In the genomic region with DNA sequence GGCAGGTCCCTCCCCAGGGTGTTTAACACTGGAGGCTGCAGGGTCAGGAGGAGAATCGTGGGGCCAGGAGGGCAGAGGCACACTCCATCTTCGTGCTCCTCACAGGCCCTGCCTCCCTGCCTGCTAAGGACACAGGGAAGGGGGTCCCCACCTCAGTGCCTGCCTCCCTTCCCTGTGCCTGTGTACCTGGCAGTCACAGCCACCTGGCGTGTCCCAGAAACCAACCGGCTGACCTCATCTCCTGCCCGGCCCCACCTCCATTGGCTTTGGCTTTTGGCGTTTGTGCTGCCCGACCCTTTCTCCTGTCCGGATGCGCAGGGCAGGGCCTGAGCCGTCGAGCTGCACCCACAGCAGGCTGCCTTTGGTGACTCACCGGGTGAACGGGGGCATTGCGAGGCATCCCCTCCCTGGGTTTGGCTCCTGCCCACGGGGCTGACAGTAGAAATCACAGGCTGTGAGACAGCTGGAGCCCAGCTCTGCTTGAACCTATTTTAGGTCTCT, we compare ENCODE assay signal across 11 cellular contexts. TPM values are rescaled to one million over a fixed set of nuclear protein-coding genes. Genes with fewer than 3 reads are reported as not detected.
DNase-seq lines count a peak whose midpoint lies in the region; ATAC-seq and TF ChIP-seq lines count a peak whose summit lies in the region.
"Had no signal": no experiment of that assay in that cellular context is flagged by ENCODE, and none has a peak within 500 bp of the region (broad histone marks: within the 10 kb centered on the region; RNA-seq: fewer than 3 reads in every experiment).

No MANE protein-coding gene starts in this region.

- TF ChIP-seq POLR2A in adrenal gland (IDR thresholded peaks at IDR 0.05), result no peak

- no peak overlapping the region for H3K27ac ChIP-seq in adrenal gland
- H3K27ac ChIP-seq: suprapubic skin had no signal

- peaks cover 0 to 40% of the 10 kb centered on the region in 2 donors for H3K36me3 ChIP-seq in adrenal gland (replicated peaks in 1 of 2)

- peaks cover 19% of the 10 kb centered on the region for H3K36me3 Mint-ChIP-seq in osteocyte (ENCODE audit: unreplicated experiment)

- peaks cover 13% of the 10 kb centered on the region for H3K4me1 Mint-ChIP-seq in osteocyte (ENCODE audit: unreplicated experiment)
- H3K4me1 Mint-ChIP-seq: mesothelial cell of epicardium had no signal

- TF ChIP-seq CTCF in osteocyte (IDR thresholded peaks at IDR 0.05) (no peak), adrenal gland (IDR thresholded peaks at IDR 0.05) (no peak)

- 64 to 87% (median 74%) methylated on average over 11 to 15 of the region's 15 CpGs for WGBS in adrenal gland, 4 donors

- H3K9me3 Mint-ChIP-seq in osteocyte (ENCODE audit: unreplicated experiment), result no peaks in the 10 kb centered on the region
- H3K9me3 Mint-ChIP-seq: mesothelial cell of epicardium had no signal

- H3K4me3 ChIP-seq in adrenal gland, result no peak overlapping the region
- H3K4me3 ChIP-seq: suprapubic skin had no signal

- intact Hi-C loops in adrenal gland (cut with DNase I), result no loop called here

- peaks cover 0 to 12% of the 10 kb centered on the region in 2 donors for H3K4me1 ChIP-seq in adrenal gland (replicated peaks in 1 of 2)

- H3K27me3 Mint-ChIP-seq in osteocyte (ENCODE audit: unreplicated experiment), result no peaks in the 10 kb centered on the region

- no peaks in the 10 kb centered on the region for H3K27me3 ChIP-seq in adrenal gland

- no peaks in the 10 kb centered on the region for H3K9me3 ChIP-seq in adrenal gland (replicated peaks in 1 of 3)
- H3K9me3 ChIP-seq: suprapubic skin had no signal

- ATAC-seq in HG03196 (IDR thresholded peaks at IDR 0.05; ENCODE audit: unreplicated experiment), result no peak

- DNase-seq in DMS53 (lab: John Stamatoyannopoulos, UW) (peak; percentile 30), DMS53 treated with DMSO at 0.1 percent for 48 hours (lab: John Stamatoyannopoulos, UW; ENCODE audit: unreplicated experiment) (no peak), amniotic epithelial cell (ENCODE audit: low read depth) (peak; percentile 35), osteocyte (ENCODE audit: extremely low spot score, unreplicated experiment) (no peak), adrenal gland (no peak)
- DNase-seq: activated CD4-positive, alpha-beta T cell treated with anti-CD3 and anti-CD28 coated beads for 1 hour; NCI-H1930 had no signal

- H3K27ac Mint-ChIP-seq in osteocyte (ENCODE audit: unreplicated experiment), result peak overlapping the region; percentile 23
- H3K27ac Mint-ChIP-seq: mesothelial cell of epicardium had no signal

- no peak overlapping the region for H3K4me3 Mint-ChIP-seq in osteocyte (ENCODE audit: unreplicated experiment)
- H3K4me3 Mint-ChIP-seq: mesothelial cell of epicardium had no signal

RNA-seq across cellular contexts. Expression of gene BGLAP, which starts 0.6 kb away (rescaled TPM):
- total RNA-seq in osteocyte (0.52 TPM in 1 of 2 replicates, not detected in the other), adrenal gland (1 to 10 TPM in 3 of 8 donors, under 1 TPM in 3, not detected in 2; 0.39 to 2.1 (median 0.85) TPM)
- 1 to 10 TPM in 2 of 3 donors, not detected in 1; 3.0 to 8.2 TPM for polyA plus RNA-seq in adrenal gland
- total RNA-seq: frontal cortex had no signal

RNA-seq across cellular contexts. Expression of gene PAQR6, which starts 6.5 kb away (rescaled TPM):
- total RNA-seq in osteocyte (12.0 and 12.5 TPM in 2 replicates), adrenal gland (1 to 10 TPM in 5 of 8 donors, under 1 TPM in 1, not detected in 2; 0.91 to 3.0 (median 1.3) TPM)
- polyA plus RNA-seq in adrenal gland, result 10 to 100 TPM in 1 of 3 donors, 1 to 10 TPM in 1, under 1 TPM in 1; 0.53 to 13.8 (median 5.4) TPM

RNA-seq across cellular contexts. Expression of gene PMF1, which starts 28.6 kb away (rescaled TPM):
- total RNA-seq in osteocyte, result 54.1 and 57.0 TPM in 2 replicates
- 10 to 100 TPM; 47.6 to 90.2 (median 60.1) TPM for total RNA-seq in adrenal gland
- polyA plus RNA-seq in adrenal gland, result 100 to 1,000 TPM in 1 of 3 donors, 10 to 100 TPM in 2; 45.6 to 103 (median 78.2) TPM

RNA-seq across cellular contexts. Expression of gene SMG5, which starts 41.3 kb away (rescaled TPM):
- total RNA-seq in osteocyte (75.8 and 78.1 TPM in 2 replicates), adrenal gland (100 to 1,000 TPM in 3 of 8 donors, 10 to 100 TPM in 5; 71.9 to 110 (median 93.9) TPM)
- polyA plus RNA-seq in adrenal gland, result 10 to 100 TPM; 25.5 to 60.7 (median 45.3) TPM

RNA-seq across cellular contexts. Expression of gene TMEM79, which starts 42.8 kb away (rescaled TPM):
- total RNA-seq in osteocyte, result 2.6 and 3.3 TPM in 2 replicates
- total RNA-seq in adrenal gland, result 1 to 10 TPM; 1.0 to 6.3 (median 3.1) TPM
- 1 to 10 TPM; 1.7 to 6.1 (median 4.4) TPM for polyA plus RNA-seq in adrenal gland

Comparison
In these comparisons a context has a peak if more than half of its experiments do, and no peak if none do; other contexts are left out.
1. DNase-seq: peak in DMS53 (single experiment) and amniotic epithelial cell (single experiment); none in DMS53 treated with DMSO at 0.1 percent for 48 hours (single experiment), osteocyte (single experiment) and adrenal gland (0 of 7).